1 cellular context compared by ENCODE assay signal in the genomic region with DNA sequence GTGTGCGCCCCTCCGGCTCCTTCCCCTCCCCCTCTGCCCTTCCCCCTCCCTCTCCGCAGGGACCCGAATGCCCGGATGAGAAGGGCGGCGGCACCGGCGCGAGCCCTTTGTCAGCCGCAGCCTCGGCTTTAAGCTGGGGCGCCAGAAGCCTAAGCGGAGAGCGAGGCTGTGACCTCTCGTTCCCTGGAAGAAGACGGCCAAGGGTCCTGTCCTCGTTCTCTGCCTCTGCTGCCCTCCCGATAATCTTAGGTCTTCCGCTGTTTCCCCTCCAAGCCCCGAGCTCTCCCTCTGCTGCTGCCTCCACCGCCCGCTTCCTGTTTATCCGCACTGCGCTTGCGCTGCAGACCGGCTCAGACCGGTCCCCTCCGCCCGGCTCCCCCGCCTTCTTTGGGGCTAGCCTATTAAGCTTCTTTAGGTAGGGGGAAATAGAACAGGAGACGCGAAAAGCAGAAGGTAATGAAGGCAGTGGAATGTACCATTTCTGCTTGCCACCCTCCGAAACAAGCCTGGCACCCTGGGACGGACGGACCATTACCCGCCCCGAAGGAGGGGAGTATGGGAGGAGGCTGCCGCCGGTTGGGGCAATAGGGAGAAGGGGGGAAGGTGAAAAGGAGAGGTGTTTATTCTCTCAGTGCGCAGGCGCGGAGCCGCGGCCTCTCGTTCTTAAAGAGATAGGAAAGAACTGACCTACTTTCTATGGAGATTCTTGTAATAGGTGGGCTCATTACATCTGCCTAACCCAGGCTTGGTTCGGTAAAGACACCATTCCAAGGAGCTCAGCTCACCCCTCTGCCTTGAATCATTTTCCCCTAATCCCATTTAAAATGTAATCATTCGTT.
TF ChIP-seq lines count a peak whose summit lies in the region.

OGA (minus strand) TSS at position 326 of the 839 bp plus-strand sequence. CDS start 422 bp downstream, outside the sequence.

TF ChIP-seq in K562, 482 proteins besides CTCF, POLR2A, EP300 and RAD21 (continued from another document and continues in another):
- TF ChIP-seq VEZF1 (CRISPR knock-in tag; IDR thresholded peaks at IDR 0.05) (peak; percentile 99), ZNF146 (CRISPR knock-in tag; IDR thresholded peaks at IDR 0.05; ENCODE audit: unreplicated experiment) (no peak), TEAD1 (CRISPR knock-in tag; IDR thresholded peaks at IDR 0.05) (peak in 1 of 2 experiments; percentile 42; a peak in 1 of 4 replicates), JUN (IDR thresholded peaks at IDR 0.05; ENCODE audit: borderline replicate concordance, low read depth, low read length) (peak; percentile 37; the same call in 1 of the 2 replicates), JUN (CRISPR knock-in tag; IDR thresholded peaks at IDR 0.05; ENCODE audit: borderline replicate concordance) (no peak), ZNF589 (CRISPR knock-in tag; IDR thresholded peaks at IDR 0.05; ENCODE audit: low read depth) (no peak), FOXK2 (conservative IDR thresholded peaks at IDR 0.05 in 1 of 2, IDR thresholded peaks at IDR 0.05 in 1 of 2; ENCODE audit: low read depth in 2 of 2) (peak; percentile 97 to 100), MAZ (CRISPR knock-in tag; conservative IDR thresholded peaks at IDR 0.05 in 1 of 2, IDR thresholded peaks at IDR 0.05 in 1 of 2) (peak; percentile 80 to 84), RCOR1 (IDR thresholded peaks at IDR 0.05; ENCODE audit: borderline replicate concordance in 1 of 2, low read depth in 2 of 2, low read length in 2 of 2) (peak in 1 of 2 experiments; percentile 25; a peak in 1 of 4 replicates), C11orf30 (IDR thresholded peaks at IDR 0.05; ENCODE audit: low read depth) (0 out of 2 replicates have a peak, but pooled peaks have one; percentile 5), KDM5B (IDR thresholded peaks at IDR 0.05; ENCODE audit: insufficient replicate concordance, low read depth, low read length) (peak; percentile 40), FOXJ2 (tag; IDR thresholded peaks at IDR 0.05) (peak; percentile 85), CEBPG (CRISPR knock-in tag; IDR thresholded peaks at IDR 0.05) (no peak), CEBPG (tag; conservative IDR thresholded peaks at IDR 0.05 in 1 of 2, IDR thresholded peaks at IDR 0.05 in 1 of 2) (no peak), ZC3H11A (IDR thresholded peaks at IDR 0.05; ENCODE audit: low read depth, low read length) (no peak), ETS1 (conservative IDR thresholded peaks at IDR 0.05; ENCODE audit: control insufficient read depth, low read depth, low read length) (no peak), TOE1 (IDR thresholded peaks at IDR 0.05; ENCODE audit: borderline replicate concordance) (peak; percentile 96), TOE1 (CRISPR knock-in tag; IDR thresholded peaks at IDR 0.05; ENCODE audit: borderline replicate concordance, low read depth) (no peak), MCM7 (IDR thresholded peaks at IDR 0.05) (no peak), ARNT (IDR thresholded peaks at IDR 0.05) (no peak), TAF7 (tag; IDR thresholded peaks at IDR 0.05) (peak; percentile 99), NBN (IDR thresholded peaks at IDR 0.05; ENCODE audit: low read depth) (peak; percentile 44; the same call in 1 of the 2 replicates), POLR2AphosphoS5 (IDR thresholded peaks at IDR 0.05; ENCODE audit: control insufficient read depth, insufficient read depth, low read depth, low read length) (peak; percentile 92), ZNF408 (CRISPR knock-in tag; IDR thresholded peaks at IDR 0.05; ENCODE audit: low read depth) (no peak), CXXC5 (CRISPR knock-in tag; IDR thresholded peaks at IDR 0.05) (peak; percentile 67), GATAD2B (IDR thresholded peaks at IDR 0.05; ENCODE audit: borderline replicate concordance) (no peak), BCOR (IDR thresholded peaks at IDR 0.05) (peak; percentile 52; the same call in 1 of the 2 replicates), CCNT2 (IDR thresholded peaks at IDR 0.05; ENCODE audit: borderline replicate concordance, extremely low read depth, insufficient read length, low read depth, low read length) (peak; percentile 23), NUFIP1 (IDR thresholded peaks at IDR 0.05; ENCODE audit: partially characterized antibody) (peak; percentile 80), PHB2 (IDR thresholded peaks at IDR 0.05; ENCODE audit: low read depth) (no peak), SREBF1 (IDR thresholded peaks at IDR 0.05; ENCODE audit: borderline replicate concordance, low read depth, low read length) (peak; percentile 95), GTF3C2 (IDR thresholded peaks at IDR 0.05; ENCODE audit: borderline replicate concordance, extremely low read depth, insufficient read length) (no peak), BHLHE40 (IDR thresholded peaks at IDR 0.05; ENCODE audit: low read length) (peak; percentile 94), KLF6 (CRISPR knock-in tag; IDR thresholded peaks at IDR 0.05; ENCODE audit: borderline replicate concordance) (peak; percentile 48; the same call in 1 of the 2 replicates), NCOA1 (IDR thresholded peaks at IDR 0.05; ENCODE audit: low read depth) (peak; percentile 65)
- TF ChIP-seq, protein P1, sequence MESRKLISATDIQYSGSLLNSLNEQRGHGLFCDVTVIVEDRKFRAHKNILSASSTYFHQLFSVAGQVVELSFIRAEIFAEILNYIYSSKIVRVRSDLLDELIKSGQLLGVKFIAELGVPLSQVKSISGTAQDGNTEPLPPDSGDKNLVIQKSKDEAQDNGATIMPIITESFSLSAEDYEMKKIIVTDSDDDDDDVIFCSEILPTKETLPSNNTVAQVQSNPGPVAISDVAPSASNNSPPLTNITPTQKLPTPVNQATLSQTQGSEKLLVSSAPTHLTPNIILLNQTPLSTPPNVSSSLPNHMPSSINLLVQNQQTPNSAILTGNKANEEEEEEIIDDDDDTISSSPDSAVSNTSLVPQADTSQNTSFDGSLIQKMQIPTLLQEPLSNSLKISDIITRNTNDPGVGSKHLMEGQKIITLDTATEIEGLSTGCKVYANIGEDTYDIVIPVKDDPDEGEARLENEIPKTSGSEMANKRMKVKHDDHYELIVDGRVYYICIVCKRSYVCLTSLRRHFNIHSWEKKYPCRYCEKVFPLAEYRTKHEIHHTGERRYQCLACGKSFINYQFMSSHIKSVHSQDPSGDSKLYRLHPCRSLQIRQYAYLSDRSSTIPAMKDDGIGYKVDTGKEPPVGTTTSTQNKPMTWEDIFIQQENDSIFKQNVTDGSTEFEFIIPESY (CRISPR knock-in tag; IDR thresholded peaks at IDR 0.05) = no peak
- TF ChIP-seq, protein P2, sequence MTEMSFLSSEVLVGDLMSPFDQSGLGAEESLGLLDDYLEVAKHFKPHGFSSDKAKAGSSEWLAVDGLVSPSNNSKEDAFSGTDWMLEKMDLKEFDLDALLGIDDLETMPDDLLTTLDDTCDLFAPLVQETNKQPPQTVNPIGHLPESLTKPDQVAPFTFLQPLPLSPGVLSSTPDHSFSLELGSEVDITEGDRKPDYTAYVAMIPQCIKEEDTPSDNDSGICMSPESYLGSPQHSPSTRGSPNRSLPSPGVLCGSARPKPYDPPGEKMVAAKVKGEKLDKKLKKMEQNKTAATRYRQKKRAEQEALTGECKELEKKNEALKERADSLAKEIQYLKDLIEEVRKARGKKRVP (CRISPR knock-in tag; IDR thresholded peaks at IDR 0.05) = no peak
- TF ChIP-seq, protein P3, sequence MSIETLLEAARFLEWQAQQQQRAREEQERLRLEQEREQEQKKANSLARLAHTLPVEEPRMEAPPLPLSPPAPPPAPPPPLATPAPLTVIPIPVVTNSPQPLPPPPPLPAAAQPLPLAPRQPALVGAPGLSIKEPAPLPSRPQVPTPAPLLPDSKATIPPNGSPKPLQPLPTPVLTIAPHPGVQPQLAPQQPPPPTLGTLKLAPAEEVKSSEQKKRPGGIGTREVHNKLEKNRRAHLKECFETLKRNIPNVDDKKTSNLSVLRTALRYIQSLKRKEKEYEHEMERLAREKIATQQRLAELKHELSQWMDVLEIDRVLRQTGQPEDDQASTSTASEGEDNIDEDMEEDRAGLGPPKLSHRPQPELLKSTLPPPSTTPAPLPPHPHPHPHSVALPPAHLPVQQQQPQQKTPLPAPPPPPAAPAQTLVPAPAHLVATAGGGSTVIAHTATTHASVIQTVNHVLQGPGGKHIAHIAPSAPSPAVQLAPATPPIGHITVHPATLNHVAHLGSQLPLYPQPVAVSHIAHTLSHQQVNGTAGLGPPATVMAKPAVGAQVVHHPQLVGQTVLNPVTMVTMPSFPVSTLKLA (conservative IDR thresholded peaks at IDR 0.05) = peak; percentile 40 to 70; a peak in 3 of 4 replicates
- TF ChIP-seq, protein P4, sequence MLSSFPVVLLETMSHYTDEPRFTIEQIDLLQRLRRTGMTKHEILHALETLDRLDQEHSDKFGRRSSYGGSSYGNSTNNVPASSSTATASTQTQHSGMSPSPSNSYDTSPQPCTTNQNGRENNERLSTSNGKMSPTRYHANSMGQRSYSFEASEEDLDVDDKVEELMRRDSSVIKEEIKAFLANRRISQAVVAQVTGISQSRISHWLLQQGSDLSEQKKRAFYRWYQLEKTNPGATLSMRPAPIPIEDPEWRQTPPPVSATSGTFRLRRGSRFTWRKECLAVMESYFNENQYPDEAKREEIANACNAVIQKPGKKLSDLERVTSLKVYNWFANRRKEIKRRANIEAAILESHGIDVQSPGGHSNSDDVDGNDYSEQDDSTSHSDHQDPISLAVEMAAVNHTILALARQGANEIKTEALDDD (IDR thresholded peaks at IDR 0.05) = no peak
- TF ChIP-seq, protein P5, sequence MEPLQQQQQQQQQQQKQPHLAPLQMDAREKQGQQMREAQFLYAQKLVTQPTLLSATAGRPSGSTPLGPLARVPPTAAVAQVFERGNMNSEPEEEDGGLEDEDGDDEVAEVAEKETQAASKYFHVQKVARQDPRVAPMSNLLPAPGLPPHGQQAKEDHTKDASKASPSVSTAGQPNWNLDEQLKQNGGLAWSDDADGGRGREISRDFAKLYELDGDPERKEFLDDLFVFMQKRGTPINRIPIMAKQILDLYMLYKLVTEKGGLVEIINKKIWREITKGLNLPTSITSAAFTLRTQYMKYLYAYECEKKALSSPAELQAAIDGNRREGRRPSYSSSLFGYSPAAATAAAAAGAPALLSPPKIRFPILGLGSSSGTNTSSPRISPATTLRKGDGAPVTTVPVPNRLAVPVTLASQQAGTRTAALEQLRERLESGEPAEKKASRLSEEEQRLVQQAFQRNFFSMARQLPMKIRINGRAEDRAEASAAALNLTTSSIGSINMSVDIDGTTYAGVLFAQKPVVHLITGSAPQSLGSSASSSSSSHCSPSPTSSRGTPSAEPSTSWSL (CRISPR knock-in tag; IDR thresholded peaks at IDR 0.05; ENCODE audit: borderline replicate concordance) = no peak
- TF ChIP-seq, protein P6, sequence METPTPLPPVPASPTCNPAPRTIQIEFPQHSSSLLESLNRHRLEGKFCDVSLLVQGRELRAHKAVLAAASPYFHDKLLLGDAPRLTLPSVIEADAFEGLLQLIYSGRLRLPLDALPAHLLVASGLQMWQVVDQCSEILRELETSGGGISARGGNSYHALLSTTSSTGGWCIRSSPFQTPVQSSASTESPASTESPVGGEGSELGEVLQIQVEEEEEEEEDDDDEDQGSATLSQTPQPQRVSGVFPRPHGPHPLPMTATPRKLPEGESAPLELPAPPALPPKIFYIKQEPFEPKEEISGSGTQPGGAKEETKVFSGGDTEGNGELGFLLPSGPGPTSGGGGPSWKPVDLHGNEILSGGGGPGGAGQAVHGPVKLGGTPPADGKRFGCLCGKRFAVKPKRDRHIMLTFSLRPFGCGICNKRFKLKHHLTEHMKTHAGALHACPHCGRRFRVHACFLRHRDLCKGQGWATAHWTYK (CRISPR knock-in tag; IDR thresholded peaks at IDR 0.05) = no peak
- TF ChIP-seq, protein P7, sequence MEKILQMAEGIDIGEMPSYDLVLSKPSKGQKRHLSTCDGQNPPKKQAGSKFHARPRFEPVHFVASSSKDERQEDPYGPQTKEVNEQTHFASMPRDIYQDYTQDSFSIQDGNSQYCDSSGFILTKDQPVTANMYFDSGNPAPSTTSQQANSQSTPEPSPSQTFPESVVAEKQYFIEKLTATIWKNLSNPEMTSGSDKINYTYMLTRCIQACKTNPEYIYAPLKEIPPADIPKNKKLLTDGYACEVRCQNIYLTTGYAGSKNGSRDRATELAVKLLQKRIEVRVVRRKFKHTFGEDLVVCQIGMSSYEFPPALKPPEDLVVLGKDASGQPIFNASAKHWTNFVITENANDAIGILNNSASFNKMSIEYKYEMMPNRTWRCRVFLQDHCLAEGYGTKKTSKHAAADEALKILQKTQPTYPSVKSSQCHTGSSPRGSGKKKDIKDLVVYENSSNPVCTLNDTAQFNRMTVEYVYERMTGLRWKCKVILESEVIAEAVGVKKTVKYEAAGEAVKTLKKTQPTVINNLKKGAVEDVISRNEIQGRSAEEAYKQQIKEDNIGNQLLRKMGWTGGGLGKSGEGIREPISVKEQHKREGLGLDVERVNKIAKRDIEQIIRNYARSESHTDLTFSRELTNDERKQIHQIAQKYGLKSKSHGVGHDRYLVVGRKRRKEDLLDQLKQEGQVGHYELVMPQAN (IDR thresholded peaks at IDR 0.05; ENCODE audit: borderline replicate concordance) = peak; percentile 54; the same call in 1 of the 2 replicates
